8 cellular contexts compared by ENCODE assay signal in genomic region chr5:124662261-124662781, GRCh38.
DNase-seq lines count a peak whose midpoint lies in the region; ATAC-seq, FAIRE-seq and TF ChIP-seq lines count a peak whose summit lies in the region.

No MANE protein-coding gene starts in this region.

- H3K27me3 ChIP-seq in HepG2 (ENCODE audit: control insufficient read depth in 1 of 2, insufficient read depth in 2 of 2, low read length in 2 of 2): no peaks in the 10 kb centered on the region

- H3K79me2 ChIP-seq in HepG2 (ENCODE audit: insufficient read depth, low read length): no peaks in the 10 kb centered on the region

- DNase-seq in A172 (ENCODE audit: low spot score): peak; percentile 33
- peak; percentile 45 for DNase-seq in NCI-H128 (lab: John Stamatoyannopoulos, UW; ENCODE audit: unreplicated experiment)
- DNase-seq in HepG2 (ENCODE audit: low spot score): no peak
- no peak for DNase-seq in C1 segment of cervical spinal cord (lab: John Stamatoyannopoulos, UW)
- DNase-seq in frontal cortex (ENCODE audit: low spot score in 2 of 2): no peak

- FAIRE-seq in HepG2 (lab: Jason Lieb, UNC) (no peak), frontal cortex (lab: Jason Lieb, UNC) (no peak)

- H3K9me3 ChIP-seq in HepG2 (ENCODE audit: low read length): no peaks in the 10 kb centered on the region

- peak overlapping the region; percentile 56 for H3K9ac ChIP-seq in HepG2 (ENCODE audit: insufficient read depth, low read depth, low read length)

- no peaks in the 10 kb centered on the region for H4K20me1 ChIP-seq in HepG2 (ENCODE audit: insufficient read depth, low read length)

- H3K4me2 ChIP-seq in HepG2 (ENCODE audit: low read depth, low read length): peak overlapping the region; percentile 81

- 0% methylated on average over 7 of the region's 7 CpGs for WGBS in HepG2 (ENCODE audit: low lambda C conversion rate)

- TF ChIP-seq EP300 in HepG2 (IDR thresholded peaks at IDR 0.05; ENCODE audit: low read depth in 2 of 2, low read length in 2 of 2) (no peak), HepG2 (CRISPR knock-in tag; IDR thresholded peaks at IDR 0.05; ENCODE audit: borderline replicate concordance) (no peak)

- CTCF ChIA-PET in HepG2 (lab: Yijun Ruan, JAX; ENCODE audit: low intra/inter-chr PET ratio, low total read pairs): interaction anchor here (0.6 kb wide), 1 partner anchor 85 kb away, joined by 3 read pairs; no protein-coding TSS in a partner anchor

- no peak for TF ChIP-seq POLR2A in HepG2 (IDR thresholded peaks at IDR 0.05; ENCODE audit: insufficient read depth in 1 of 2, low read depth in 2 of 2, low read length in 2 of 2)

- no peak for TF ChIP-seq CTCF in VCaP (conservative IDR thresholded peaks at IDR 0.05)
- TF ChIP-seq CTCF in HepG2 (CRISPR knock-in tag; IDR thresholded peaks at IDR 0.05): no peak

- BruUV-seq in HepG2 (replicated peaks; lab: Mats Ljungman, UMichigan): no TSS peak

- H3K27ac ChIP-seq in VCaP (peak overlapping the region; percentile 77), HepG2 (ENCODE audit: extremely low read length, insufficient read depth, low read length) (peak overlapping the region; percentile 61)

- H3K36me3 ChIP-seq in HepG2 (replicated peaks in 1 of 2; ENCODE audit: control insufficient read depth in 1 of 2, insufficient read depth in 2 of 2, low read length in 2 of 2): no peaks in the 10 kb centered on the region

- in situ Hi-C loops in HepG2 (cut with HindIII; ENCODE audit: extremely low pct_ligation_motif_present, low pct_unique_long_range_greater_than_20kb): loop anchor here (5.0 to 25.0 kb wide), 2 partner anchors 80 to 375 kb away; no protein-coding TSS in a partner anchor

- ATAC-seq in HepG2: peak; percentile 16; the same call in 2 of the 3 replicates
- no peak for ATAC-seq in GM18519 (IDR thresholded peaks at IDR 0.05; ENCODE audit: low FRiP score, unreplicated experiment)
- ATAC-seq in GM18867 (IDR thresholded peaks at IDR 0.05; ENCODE audit: unreplicated experiment): no peak

- POLR2A ChIA-PET in HepG2 (lab: Yijun Ruan, JAX): interaction anchor here (0.8 to 1.7 kb wide), 5 partner anchors 11 to 86 kb away, joined by 3 to 13 read pairs (median 3); no protein-coding TSS in a partner anchor

- intact Hi-C loops in HepG2 (cut with micrococcal nuclease; ENCODE audit: unreplicated experiment): loop anchor here (10.0 kb wide), 2 partner anchors 242 to 1702 kb away; no protein-coding TSS in a partner anchor

- TF ChIP-seq RAD21 in HepG2 (CRISPR knock-in tag; IDR thresholded peaks at IDR 0.05): no peak

- peak overlapping the region; percentile 9 to 47 (median 12); a peak in 3 of 6 replicates for H3K4me3 ChIP-seq in HepG2 (replicated peaks in 1 of 3; ENCODE audit: insufficient read depth in 1 of 3, low read depth in 2 of 3, low read length in 3 of 3)

- H3K4me1 ChIP-seq in HepG2 (ENCODE audit: insufficient read depth, low read length): peaks cover 73% of the 10 kb centered on the region

- no peak overlapping the region for H2AFZ ChIP-seq in HepG2 (ENCODE audit: low read length)

TF ChIP-seq in HepG2, 621 proteins besides CTCF, POLR2A, EP300 and RAD21 (continues in another document):
- TF ChIP-seq ZKSCAN5 (CRISPR knock-in tag; IDR thresholded peaks at IDR 0.05) (no peak), ZNF17 (CRISPR knock-in tag; IDR thresholded peaks at IDR 0.05) (no peak), MBD4 (IDR thresholded peaks at IDR 0.05; ENCODE audit: borderline replicate concordance, low read length) (0 out of 2 replicates have a peak, but pooled peaks have one; percentile 35), CBX5 (CRISPR knock-in tag; IDR thresholded peaks at IDR 0.05; ENCODE audit: borderline replicate concordance) (no peak), HOXA5 (CRISPR knock-in tag; IDR thresholded peaks at IDR 0.05) (peak; percentile 58; the same call in 1 of the 2 replicates), FOXC1 (CRISPR knock-in tag; IDR thresholded peaks at IDR 0.05; ENCODE audit: borderline replicate concordance) (no peak), SIN3B (IDR thresholded peaks at IDR 0.05; ENCODE audit: low read length) (no peak), ZNF841 (CRISPR knock-in tag; IDR thresholded peaks at IDR 0.05; ENCODE audit: borderline replicate concordance) (no peak), TEAD2 (CRISPR knock-in tag; IDR thresholded peaks at IDR 0.05) (no peak), SOX5 (CRISPR knock-in tag; IDR thresholded peaks at IDR 0.05; ENCODE audit: borderline replicate concordance) (no peak), ZNF264 (CRISPR knock-in tag; IDR thresholded peaks at IDR 0.05) (no peak), SRY (CRISPR knock-in tag; IDR thresholded peaks at IDR 0.05) (no peak), MEIS2 (CRISPR knock-in tag; IDR thresholded peaks at IDR 0.05) (peak; percentile 96), FOSL1 (CRISPR knock-in tag; IDR thresholded peaks at IDR 0.05; ENCODE audit: borderline replicate concordance) (no peak), PPARG (CRISPR knock-in tag; conservative IDR thresholded peaks at IDR 0.05) (no peak), DRAP1 (CRISPR knock-in tag; IDR thresholded peaks at IDR 0.05) (no peak), ZBTB38 (CRISPR knock-in tag; IDR thresholded peaks at IDR 0.05) (no peak), ZNF557 (CRISPR knock-in tag; IDR thresholded peaks at IDR 0.05) (no peak), ZBTB43 (CRISPR knock-in tag; conservative IDR thresholded peaks at IDR 0.05) (0 out of 2 replicates have a peak, but pooled peaks have one; percentile 36), CC2D1A (CRISPR knock-in tag; IDR thresholded peaks at IDR 0.05) (no peak)
- TF ChIP-seq, protein P1, sequence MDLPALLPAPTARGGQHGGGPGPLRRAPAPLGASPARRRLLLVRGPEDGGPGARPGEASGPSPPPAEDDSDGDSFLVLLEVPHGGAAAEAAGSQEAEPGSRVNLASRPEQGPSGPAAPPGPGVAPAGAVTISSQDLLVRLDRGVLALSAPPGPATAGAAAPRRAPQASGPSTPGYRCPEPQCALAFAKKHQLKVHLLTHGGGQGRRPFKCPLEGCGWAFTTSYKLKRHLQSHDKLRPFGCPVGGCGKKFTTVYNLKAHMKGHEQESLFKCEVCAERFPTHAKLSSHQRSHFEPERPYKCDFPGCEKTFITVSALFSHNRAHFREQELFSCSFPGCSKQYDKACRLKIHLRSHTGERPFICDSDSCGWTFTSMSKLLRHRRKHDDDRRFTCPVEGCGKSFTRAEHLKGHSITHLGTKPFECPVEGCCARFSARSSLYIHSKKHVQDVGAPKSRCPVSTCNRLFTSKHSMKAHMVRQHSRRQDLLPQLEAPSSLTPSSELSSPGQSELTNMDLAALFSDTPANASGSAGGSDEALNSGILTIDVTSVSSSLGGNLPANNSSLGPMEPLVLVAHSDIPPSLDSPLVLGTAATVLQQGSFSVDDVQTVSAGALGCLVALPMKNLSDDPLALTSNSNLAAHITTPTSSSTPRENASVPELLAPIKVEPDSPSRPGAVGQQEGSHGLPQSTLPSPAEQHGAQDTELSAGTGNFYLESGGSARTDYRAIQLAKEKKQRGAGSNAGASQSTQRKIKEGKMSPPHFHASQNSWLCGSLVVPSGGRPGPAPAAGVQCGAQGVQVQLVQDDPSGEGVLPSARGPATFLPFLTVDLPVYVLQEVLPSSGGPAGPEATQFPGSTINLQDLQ (CRISPR knock-in tag; IDR thresholded peaks at IDR 0.05): no peak
- TF ChIP-seq, protein P2, sequence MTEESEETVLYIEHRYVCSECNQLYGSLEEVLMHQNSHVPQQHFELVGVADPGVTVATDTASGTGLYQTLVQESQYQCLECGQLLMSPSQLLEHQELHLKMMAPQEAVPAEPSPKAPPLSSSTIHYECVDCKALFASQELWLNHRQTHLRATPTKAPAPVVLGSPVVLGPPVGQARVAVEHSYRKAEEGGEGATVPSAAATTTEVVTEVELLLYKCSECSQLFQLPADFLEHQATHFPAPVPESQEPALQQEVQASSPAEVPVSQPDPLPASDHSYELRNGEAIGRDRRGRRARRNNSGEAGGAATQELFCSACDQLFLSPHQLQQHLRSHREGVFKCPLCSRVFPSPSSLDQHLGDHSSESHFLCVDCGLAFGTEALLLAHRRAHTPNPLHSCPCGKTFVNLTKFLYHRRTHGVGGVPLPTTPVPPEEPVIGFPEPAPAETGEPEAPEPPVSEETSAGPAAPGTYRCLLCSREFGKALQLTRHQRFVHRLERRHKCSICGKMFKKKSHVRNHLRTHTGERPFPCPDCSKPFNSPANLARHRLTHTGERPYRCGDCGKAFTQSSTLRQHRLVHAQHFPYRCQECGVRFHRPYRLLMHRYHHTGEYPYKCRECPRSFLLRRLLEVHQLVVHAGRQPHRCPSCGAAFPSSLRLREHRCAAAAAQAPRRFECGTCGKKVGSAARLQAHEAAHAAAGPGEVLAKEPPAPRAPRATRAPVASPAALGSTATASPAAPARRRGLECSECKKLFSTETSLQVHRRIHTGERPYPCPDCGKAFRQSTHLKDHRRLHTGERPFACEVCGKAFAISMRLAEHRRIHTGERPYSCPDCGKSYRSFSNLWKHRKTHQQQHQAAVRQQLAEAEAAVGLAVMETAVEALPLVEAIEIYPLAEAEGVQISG (CRISPR knock-in tag; IDR thresholded peaks at IDR 0.05): no peak

Comparison
In these comparisons a context has a peak if more than half of its experiments do, and no peak if none do; other contexts are left out.
1. DNase-seq: peak in A172 (single experiment) and NCI-H128 (single experiment); none in HepG2 (single experiment), C1 segment of cervical spinal cord (0 of 14) and frontal cortex (0 of 2).